In genomic region chr6:28982476-28983266, GRCh38 we compare ENCODE assay signal across 7 cellular contexts. TPM values are rescaled to one million over a fixed set of nuclear protein-coding genes. Genes with fewer than 3 reads are reported as not detected.
DNase-seq lines count a peak whose midpoint lies in the region; TF ChIP-seq lines count a peak whose summit lies in the region.

No MANE protein-coding gene starts in this region.

- H3K9ac ChIP-seq in Loucy (ENCODE audit: low read depth, low read length, poor library complexity, severe bottlenecking) (peak overlapping the region; percentile 73), fibroblast of lung (ENCODE audit: insufficient read depth, low read length) (no peak overlapping the region), neural cell (ENCODE audit: low read length) (peak overlapping the region; percentile 47)

- TF ChIP-seq EP300 in neural cell (conservative IDR thresholded peaks at IDR 0.05; ENCODE audit: poor library complexity, severe bottlenecking), result no peak

- H3K9me2 ChIP-seq in Loucy (replicated peaks; ENCODE audit: low read depth, low read length) (no peaks in the 10 kb centered on the region), neural cell (ENCODE audit: insufficient read depth, low read length) (no peaks in the 10 kb centered on the region)

- peak overlapping the region; percentile 72 for H2AFZ ChIP-seq in Loucy (ENCODE audit: low read length)
- H2AFZ ChIP-seq in fibroblast of lung (ENCODE audit: low read length), result peak overlapping the region; percentile 72
- H2AFZ ChIP-seq in neural cell (ENCODE audit: low read depth, low read length), result peak overlapping the region; percentile 49

- TF ChIP-seq CTCF in GM12864 (IDR thresholded peaks at IDR 0.05; ENCODE audit: low read depth, low read length, missing control alignments) (peak; percentile 20), Loucy (conservative IDR thresholded peaks at IDR 0.05; ENCODE audit: low read length) (no peak; the same call in 1 of the 2 replicates), fibroblast of lung (conservative IDR thresholded peaks at IDR 0.05 in 1 of 2, IDR thresholded peaks at IDR 0.05 in 1 of 2; ENCODE audit: low read depth in 1 of 2, low read length in 2 of 2) (peak in 1 of 2 donors; percentile 14), neural cell (IDR thresholded peaks at IDR 0.05; ENCODE audit: poor library complexity, severe bottlenecking) (no peak)

- H3K36me3 ChIP-seq in Loucy (ENCODE audit: insufficient read depth, low read length) (no peaks in the 10 kb centered on the region), fibroblast of lung (ENCODE audit: control insufficient read depth, insufficient read depth, low read length) (no peaks in the 10 kb centered on the region), neural cell (ENCODE audit: insufficient read depth, low read length) (no peaks in the 10 kb centered on the region)

- peak overlapping the region; percentile 85 for H3K4me2 ChIP-seq in Loucy (ENCODE audit: low read depth, low read length, poor library complexity, severe bottlenecking)
- peak overlapping the region; percentile 75 for H3K4me2 ChIP-seq in fibroblast of lung (ENCODE audit: extremely low read depth, insufficient read depth, low read length)
- peak overlapping the region; percentile 56 for H3K4me2 ChIP-seq in neural cell (ENCODE audit: low read length)

- H3K27ac ChIP-seq in fibroblast of lung (ENCODE audit: insufficient read depth, low read length), result peak overlapping the region; percentile 41
- peak overlapping the region; percentile 54 for H3K27ac ChIP-seq in neural cell (ENCODE audit: low read length)

- H3K79me2 ChIP-seq in Loucy (ENCODE audit: insufficient read depth, low read length) (no peaks in the 10 kb centered on the region), fibroblast of lung (ENCODE audit: control insufficient read depth, insufficient read depth, low read length) (no peaks in the 10 kb centered on the region), neural cell (replicated peaks; ENCODE audit: insufficient read depth, low read length) (no peaks in the 10 kb centered on the region)

- peaks cover 7% of the 10 kb centered on the region for H3K4me1 ChIP-seq in Loucy (ENCODE audit: insufficient read depth, low read length, poor library complexity, severe bottlenecking)
- no peaks in the 10 kb centered on the region for H3K4me1 ChIP-seq in fibroblast of lung (ENCODE audit: control insufficient read depth, extremely low read depth, insufficient read depth, low read length)

- DNase-seq in GM12864 (ENCODE audit: low read depth), result no peak
- peak; percentile 19 for DNase-seq in UCSD-AML1 (lab: John Stamatoyannopoulos, UW; ENCODE audit: unreplicated experiment)
- DNase-seq in fibroblast of lung (ENCODE audit: low read depth in 2 of 2), result peak; percentile 68 to 72
- DNase-seq in GM19240 (ENCODE audit: insufficient read length, low spot score), result no peak
- no peak for DNase-seq in GF-D8 (lab: John Stamatoyannopoulos, UW)

- no peaks in the 10 kb centered on the region for H4K20me1 ChIP-seq in Loucy (ENCODE audit: insufficient read depth, low read length, poor library complexity, severe bottlenecking)
- no peaks in the 10 kb centered on the region for H4K20me1 ChIP-seq in fibroblast of lung (ENCODE audit: control insufficient read depth, extremely low read depth, insufficient read depth, low read length)
- H4K20me1 ChIP-seq in neural cell (ENCODE audit: insufficient read depth), result no peaks in the 10 kb centered on the region

- H3K27me3 ChIP-seq in Loucy (ENCODE audit: insufficient read depth, low read length, poor library complexity, severe bottlenecking), result no peaks in the 10 kb centered on the region
- H3K27me3 ChIP-seq in fibroblast of lung (ENCODE audit: control insufficient read depth, insufficient read depth, low read length), result no peaks in the 10 kb centered on the region
- no peaks in the 10 kb centered on the region for H3K27me3 ChIP-seq in neural cell (ENCODE audit: insufficient read depth, low read depth, low read length)

- peak overlapping the region; percentile 70 for H3K4me3 ChIP-seq in GM12864 (ENCODE audit: low read depth, low read length)
- H3K4me3 ChIP-seq in Loucy (ENCODE audit: low read length, poor library complexity, severe bottlenecking), result peak overlapping the region; percentile 99
- H3K4me3 ChIP-seq in fibroblast of lung (replicated peaks in 1 of 4; ENCODE audit: control extremely low read depth in 1 of 4, insufficient read depth in 1 of 4, low read depth in 3 of 4, low read length in 4 of 4), result peak overlapping the region; percentile 62 to 95 (median 78)
- peak overlapping the region; percentile 69 for H3K4me3 ChIP-seq in neural cell (ENCODE audit: low read length)

- H3F3A ChIP-seq in Loucy (ENCODE audit: low read depth) (peaks cover 5% of the 10 kb centered on the region; the same call in 1 of the 2 replicates), neural cell (ENCODE audit: insufficient read depth, low read length, poor library complexity, severe bottlenecking) (no peaks in the 10 kb centered on the region)

- no peaks in the 10 kb centered on the region for H3K9me3 ChIP-seq in Loucy (ENCODE audit: insufficient read depth, low read depth, low read length)
- no peaks in the 10 kb centered on the region for H3K9me3 ChIP-seq in fibroblast of lung (ENCODE audit: control insufficient read depth, insufficient read depth, low read depth, low read length)
- no peaks in the 10 kb centered on the region for H3K9me3 ChIP-seq in neural cell (ENCODE audit: low read length)

- TF ChIP-seq RAD21 in neural cell (conservative IDR thresholded peaks at IDR 0.05), result peak; percentile 17

TF ChIP-seq in neural cell, 6 proteins besides CTCF, POLR2A, EP300 and RAD21:
- TF ChIP-seq, protein P1, sequence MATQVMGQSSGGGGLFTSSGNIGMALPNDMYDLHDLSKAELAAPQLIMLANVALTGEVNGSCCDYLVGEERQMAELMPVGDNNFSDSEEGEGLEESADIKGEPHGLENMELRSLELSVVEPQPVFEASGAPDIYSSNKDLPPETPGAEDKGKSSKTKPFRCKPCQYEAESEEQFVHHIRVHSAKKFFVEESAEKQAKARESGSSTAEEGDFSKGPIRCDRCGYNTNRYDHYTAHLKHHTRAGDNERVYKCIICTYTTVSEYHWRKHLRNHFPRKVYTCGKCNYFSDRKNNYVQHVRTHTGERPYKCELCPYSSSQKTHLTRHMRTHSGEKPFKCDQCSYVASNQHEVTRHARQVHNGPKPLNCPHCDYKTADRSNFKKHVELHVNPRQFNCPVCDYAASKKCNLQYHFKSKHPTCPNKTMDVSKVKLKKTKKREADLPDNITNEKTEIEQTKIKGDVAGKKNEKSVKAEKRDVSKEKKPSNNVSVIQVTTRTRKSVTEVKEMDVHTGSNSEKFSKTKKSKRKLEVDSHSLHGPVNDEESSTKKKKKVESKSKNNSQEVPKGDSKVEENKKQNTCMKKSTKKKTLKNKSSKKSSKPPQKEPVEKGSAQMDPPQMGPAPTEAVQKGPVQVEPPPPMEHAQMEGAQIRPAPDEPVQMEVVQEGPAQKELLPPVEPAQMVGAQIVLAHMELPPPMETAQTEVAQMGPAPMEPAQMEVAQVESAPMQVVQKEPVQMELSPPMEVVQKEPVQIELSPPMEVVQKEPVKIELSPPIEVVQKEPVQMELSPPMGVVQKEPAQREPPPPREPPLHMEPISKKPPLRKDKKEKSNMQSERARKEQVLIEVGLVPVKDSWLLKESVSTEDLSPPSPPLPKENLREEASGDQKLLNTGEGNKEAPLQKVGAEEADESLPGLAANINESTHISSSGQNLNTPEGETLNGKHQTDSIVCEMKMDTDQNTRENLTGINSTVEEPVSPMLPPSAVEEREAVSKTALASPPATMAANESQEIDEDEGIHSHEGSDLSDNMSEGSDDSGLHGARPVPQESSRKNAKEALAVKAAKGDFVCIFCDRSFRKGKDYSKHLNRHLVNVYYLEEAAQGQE (IDR thresholded peaks at IDR 0.05; ENCODE audit: borderline replicate concordance), result peak; percentile 31
- TF ChIP-seq SMC3 (conservative IDR thresholded peaks at IDR 0.05; ENCODE audit: poor library complexity) (peak; percentile 18), MXI1 (conservative IDR thresholded peaks at IDR 0.05; ENCODE audit: poor library complexity, severe bottlenecking) (no peak), EZH2 (IDR thresholded peaks at IDR 0.05; ENCODE audit: borderline replicate concordance, insufficient read depth, low read length, poor library complexity, severe bottlenecking) (no peak)

RNA-seq across cellular contexts. Expression of gene ZNF311, which starts 22.4 kb away (rescaled TPM):
- total RNA-seq in fibroblast of lung, result 3.5 and 3.6 TPM in 2 replicates
- 0.61 and 0.89 TPM in 2 replicates for polyA plus RNA-seq in fibroblast of lung
- polyA plus RNA-seq in fibroblast of lung (2012), result 0.59 and 0.73 TPM in 2 replicates
- 1.1 TPM in 1 of 2 replicates, not detected in the other for polyA minus RNA-seq in fibroblast of lung (ENCODE audit: low replicate concordance)
- 4.6 and 4.7 TPM in 2 replicates for polyA plus RNA-seq in neural cell
- polyA minus RNA-seq in neural cell, result 2.7 and 3.0 TPM in 2 replicates

RNA-seq across cellular contexts. Expression of gene TRIM27, which starts 58.9 kb away (rescaled TPM):
- total RNA-seq in fibroblast of lung, result 43.7 and 43.8 TPM in 2 replicates
- polyA plus RNA-seq in fibroblast of lung, result 42.1 and 42.7 TPM in 2 replicates
- 28.5 and 33.6 TPM in 2 replicates for polyA plus RNA-seq in fibroblast of lung (2012)
- polyA minus RNA-seq in fibroblast of lung (ENCODE audit: low replicate concordance), result 17.3 and 28.3 TPM in 2 replicates
- polyA plus RNA-seq in neural cell, result 75.0 and 79.7 TPM in 2 replicates
- 82.0 and 86.0 TPM in 2 replicates for polyA minus RNA-seq in neural cell

Comparison
In these comparisons a context has a peak if more than half of its experiments do, and no peak if none do; other contexts are left out.
1. DNase-seq: peak in UCSD-AML1 (single experiment) and fibroblast of lung (2 of 2); none in GM12864 (single experiment), GM19240 (single experiment) and GF-D8 (single experiment).
2. Peak in every context shown above with its lines, with median percentiles within 50 percentile points of each other: H3K4me3 ChIP-seq, H2AFZ ChIP-seq and H3K4me2 ChIP-seq.